Comparison of ENCODE assay signal across 20 cellular contexts in genomic region chr2:95314598-95314963, GRCh38. TPM values are rescaled to one million over a fixed set of nuclear protein-coding genes. Genes with fewer than 3 reads are reported as not detected.
A peak's percentile ranks its signal among the peaks of the same experiment; 100 is the strongest.
DNase-seq lines count a peak whose midpoint lies in the region; ATAC-seq, FAIRE-seq and TF ChIP-seq lines count a peak whose summit lies in the region.
"Had no signal": no experiment of that assay in that cellular context is flagged by ENCODE, and none has a peak within 500 bp of the region (broad histone marks: within the 10 kb centered on the region; RNA-seq: fewer than 3 reads in every experiment).

No MANE protein-coding gene starts in this region.

- TF ChIP-seq EP300 in HepG2 (IDR thresholded peaks at IDR 0.05; ENCODE audit: low read depth in 2 of 2, low read length in 2 of 2) = no peak
- no peak for TF ChIP-seq EP300 in HepG2 (CRISPR knock-in tag; IDR thresholded peaks at IDR 0.05; ENCODE audit: borderline replicate concordance)

- H3K4me2 ChIP-seq in HepG2 (ENCODE audit: low read depth, low read length) = no peak overlapping the region
- H3K4me2 ChIP-seq: A549, BLaER1 had no signal

- no peaks in the 10 kb centered on the region for H3K79me2 ChIP-seq in HepG2 (ENCODE audit: insufficient read depth, low read length)

- H3K9me3 ChIP-seq in right cardiac atrium (ENCODE audit: control insufficient read depth, low read length) = no peaks in the 10 kb centered on the region
- no peaks in the 10 kb centered on the region for H3K9me3 ChIP-seq in left ventricle myocardium inferior (replicated peaks)
- H3K9me3 ChIP-seq in WERI-Rb-1 (ENCODE audit: severe bottlenecking) = no peaks in the 10 kb centered on the region
- no peaks in the 10 kb centered on the region for H3K9me3 ChIP-seq in HepG2 (ENCODE audit: low read length)
- no peaks in the 10 kb centered on the region for H3K9me3 ChIP-seq in colonic mucosa
- H3K9me3 ChIP-seq: A549, BLaER1 had no signal

- no peak overlapping the region for H3K27ac ChIP-seq in right cardiac atrium (ENCODE audit: low read length)
- H3K27ac ChIP-seq in left ventricle myocardium inferior (replicated peaks) = no peak overlapping the region
- H3K27ac ChIP-seq in WERI-Rb-1 = peak overlapping the region; percentile 68
- H3K27ac ChIP-seq in HepG2 (ENCODE audit: extremely low read length, insufficient read depth, low read length) = no peak overlapping the region
- H3K27ac ChIP-seq in colonic mucosa = no peak overlapping the region
- H3K27ac ChIP-seq: A549, BLaER1 had no signal

- no peak for TF ChIP-seq RAD21 in HepG2 (CRISPR knock-in tag; IDR thresholded peaks at IDR 0.05)

- in situ Hi-C loops in HepG2 (cut with HindIII; ENCODE audit: extremely low pct_ligation_motif_present, low pct_unique_long_range_greater_than_20kb) = no loop called here

- no peaks in the 10 kb centered on the region for H3K9me3 Mint-ChIP-seq in type B pancreatic cell
- no peaks in the 10 kb centered on the region for H3K9me3 Mint-ChIP-seq in natural killer cell treated with Interleukin-12 subunit alpha and Interleukin-12 subunit beta and Interleukin-15 and Interleukin-18, amount 100 ng/mL, for 72 hours
- H3K9me3 Mint-ChIP-seq: CD4-positive, alpha-beta memory T cell had no signal

- no peak overlapping the region for H3K4me3 ChIP-seq in right cardiac atrium (ENCODE audit: low read length)
- no peak overlapping the region for H3K4me3 ChIP-seq in left ventricle myocardium inferior
- H3K4me3 ChIP-seq in WERI-Rb-1 (ENCODE audit: low read depth, low read length) = no peak overlapping the region
- H3K4me3 ChIP-seq in HepG2 (replicated peaks in 1 of 3; ENCODE audit: insufficient read depth in 1 of 3, low read depth in 2 of 3, low read length in 3 of 3) = no peak overlapping the region
- H3K4me3 ChIP-seq in colonic mucosa = no peak overlapping the region
- H3K4me3 ChIP-seq: A549, BLaER1 had no signal

- H3K9ac ChIP-seq in HepG2 (ENCODE audit: insufficient read depth, low read depth, low read length) (no peak overlapping the region), colonic mucosa (ENCODE audit: low read depth in 2 of 2, low read length in 2 of 2) (no peak overlapping the region)
- H3K9ac ChIP-seq: BLaER1 had no signal

- no peaks in the 10 kb centered on the region for H3K27me3 ChIP-seq in right cardiac atrium (ENCODE audit: control insufficient read depth, insufficient read depth)
- peaks cover 74% of the 10 kb centered on the region for H3K27me3 ChIP-seq in left ventricle myocardium inferior (ENCODE audit: low read depth)
- H3K27me3 ChIP-seq in WERI-Rb-1 (ENCODE audit: insufficient read depth, low read depth, severe bottlenecking) = no peaks in the 10 kb centered on the region
- H3K27me3 ChIP-seq in HepG2 (ENCODE audit: control insufficient read depth in 1 of 2, insufficient read depth in 2 of 2, low read length in 2 of 2) = peaks cover 12 to 83% of the 10 kb centered on the region in 2 experiments
- H3K27me3 ChIP-seq in colonic mucosa = no peaks in the 10 kb centered on the region

- H4K20me1 ChIP-seq in HepG2 (ENCODE audit: insufficient read depth, low read length) = no peaks in the 10 kb centered on the region; the same call in 1 of the 2 replicates

- ATAC-seq in right cardiac atrium (no peak), HepG2 (no peak)
- no peak for ATAC-seq in natural killer cell treated with Interleukin-12 subunit alpha and Interleukin-12 subunit beta and Interleukin-15 and Interleukin-18, amount 100 ng/mL, for 72 hours

- WGBS in right cardiac atrium = 82% methylated on average over 11 of the region's 11 CpGs
- 5% methylated on average over 7 of the region's 11 CpGs for WGBS in HepG2 (ENCODE audit: low lambda C conversion rate)

- H3K4me1 Mint-ChIP-seq in type B pancreatic cell (ENCODE audit: unreplicated experiment) = peaks cover 16% of the 10 kb centered on the region
- H3K4me1 Mint-ChIP-seq in natural killer cell treated with Interleukin-12 subunit alpha and Interleukin-12 subunit beta and Interleukin-15 and Interleukin-18, amount 100 ng/mL, for 72 hours (ENCODE audit: low read depth in 2 of 2) = no peaks in the 10 kb centered on the region

- no peaks in the 10 kb centered on the region for H3K4me1 ChIP-seq in right cardiac atrium (ENCODE audit: control insufficient read depth, insufficient read depth, low read length)
- H3K4me1 ChIP-seq in left ventricle myocardium inferior = no peaks in the 10 kb centered on the region
- no peaks in the 10 kb centered on the region for H3K4me1 ChIP-seq in HepG2 (ENCODE audit: insufficient read depth, low read length)
- H3K4me1 ChIP-seq in colonic mucosa = no peaks in the 10 kb centered on the region
- H3K4me1 ChIP-seq: A549 had no signal

- TF ChIP-seq POLR2A in HepG2 (IDR thresholded peaks at IDR 0.05; ENCODE audit: insufficient read depth in 1 of 2, low read depth in 2 of 2, low read length in 2 of 2) = no peak

- intact Hi-C loops in right cardiac atrium (cut with DNase I) = no loop called here
- intact Hi-C loops in left ventricle myocardium inferior (cut with micrococcal nuclease) = no loop called here
- intact Hi-C loops in HepG2 (cut with micrococcal nuclease; ENCODE audit: unreplicated experiment) = no loop called here
- intact Hi-C loops in colonic mucosa (cut with DNase I) = no loop called here

- no TSS peak for BruUV-seq in HepG2 (replicated peaks; lab: Mats Ljungman, UMichigan)

- no peaks in the 10 kb centered on the region for H3K36me3 Mint-ChIP-seq in type B pancreatic cell
- H3K36me3 Mint-ChIP-seq in natural killer cell treated with Interleukin-12 subunit alpha and Interleukin-12 subunit beta and Interleukin-15 and Interleukin-18, amount 100 ng/mL, for 72 hours = no peaks in the 10 kb centered on the region
- H3K36me3 Mint-ChIP-seq: CD4-positive, alpha-beta memory T cell had no signal

- POLR2A ChIA-PET in HepG2 (lab: Yijun Ruan, JAX) = no interaction called here

- peak overlapping the region; percentile 33 for H3K27ac Mint-ChIP-seq in type B pancreatic cell
- H3K27ac Mint-ChIP-seq in natural killer cell treated with Interleukin-12 subunit alpha and Interleukin-12 subunit beta and Interleukin-15 and Interleukin-18, amount 100 ng/mL, for 72 hours = no peak overlapping the region
- H3K27ac Mint-ChIP-seq: CD4-positive, alpha-beta memory T cell had no signal

- no peaks in the 10 kb centered on the region for H3K36me3 ChIP-seq in left ventricle myocardium inferior
- no peaks in the 10 kb centered on the region for H3K36me3 ChIP-seq in WERI-Rb-1
- no peaks in the 10 kb centered on the region for H3K36me3 ChIP-seq in HepG2 (replicated peaks in 1 of 2; ENCODE audit: control insufficient read depth in 1 of 2, insufficient read depth in 2 of 2, low read length in 2 of 2)
- no peaks in the 10 kb centered on the region for H3K36me3 ChIP-seq in colonic mucosa
- H3K36me3 ChIP-seq: BLaER1 had no signal

- H3K4me3 Mint-ChIP-seq in type B pancreatic cell = no peak overlapping the region
- no peak overlapping the region for H3K4me3 Mint-ChIP-seq in natural killer cell treated with Interleukin-12 subunit alpha and Interleukin-12 subunit beta and Interleukin-15 and Interleukin-18, amount 100 ng/mL, for 72 hours
- H3K4me3 Mint-ChIP-seq: CD4-positive, alpha-beta memory T cell had no signal

- DNase-seq in right cardiac atrium (peak in 2 of 3 donors; percentile 37), left ventricle myocardium inferior (no peak), WERI-Rb-1 (peak; percentile 61), HepG2 (ENCODE audit: low spot score) (no peak), type B pancreatic cell (ENCODE audit: extremely low spot score, unreplicated experiment) (no peak), colonic mucosa (no peak), A172 (ENCODE audit: low spot score) (no peak)
- DNase-seq in natural killer cell treated with Interleukin-12 subunit alpha and Interleukin-12 subunit beta and Interleukin-15 and Interleukin-18, amount 100 ng/mL, for 72 hours (ENCODE audit: low spot score) = no peak
- DNase-seq: CD4-positive, alpha-beta memory T cell; NCI-H1092 treated with DMSO at 0.1 percent for 48 hours; NCI-H1694; NCI-H2081 treated with DMSO at 0.1 percent for 48 hours; NCI-H510A; Right ventricle myocardium superior had no signal

- no peak for FAIRE-seq in HepG2 (lab: Jason Lieb, UNC)
- FAIRE-seq: A549, GM12892, GM18507, H1, RCC 7860 had no signal

- CTCF ChIA-PET in HepG2 (lab: Yijun Ruan, JAX; ENCODE audit: low intra/inter-chr PET ratio, low total read pairs) = interaction anchor here (1.2 to 2.4 kb wide), 2 partner anchors 81 to 83 kb away, joined by 4 to 50 read pairs; no protein-coding TSS in a partner anchor

- no peak overlapping the region for H2AFZ ChIP-seq in HepG2 (ENCODE audit: low read length)

- peaks cover 5% of the 10 kb centered on the region for H3K27me3 Mint-ChIP-seq in type B pancreatic cell
- no peaks in the 10 kb centered on the region for H3K27me3 Mint-ChIP-seq in natural killer cell treated with Interleukin-12 subunit alpha and Interleukin-12 subunit beta and Interleukin-15 and Interleukin-18, amount 100 ng/mL, for 72 hours

- no peak for TF ChIP-seq CTCF in left ventricle myocardium inferior (IDR thresholded peaks at IDR 0.05; ENCODE audit: borderline replicate concordance)
- 0 out of 2 replicates have a peak, but pooled peaks have one; percentile 6 for TF ChIP-seq CTCF in WERI-Rb-1 (IDR thresholded peaks at IDR 0.05; ENCODE audit: low read depth, low read length)
- TF ChIP-seq CTCF in HepG2 (CRISPR knock-in tag; IDR thresholded peaks at IDR 0.05) = no peak
- no peak for TF ChIP-seq CTCF in type B pancreatic cell (conservative IDR thresholded peaks at IDR 0.05)
- no peak for TF ChIP-seq CTCF in colonic mucosa (IDR thresholded peaks at IDR 0.05)

RNA-seq across cellular contexts. Expression of gene KCNIP3, which starts 17.4 kb away (rescaled TPM):
- total RNA-seq in right cardiac atrium (1 to 10 TPM; 1.9 to 5.9 (median 2.9) TPM), left ventricle myocardium inferior (4.6 TPM), HepG2 (2016; rRNA removed; fragmentation: Illumina TruSeq; extraction: Trizol) (not detected in 2 replicates), type B pancreatic cell (ENCODE audit: low replicate concordance) (5.1 and 5.3 TPM in 2 replicates), colonic mucosa (1 to 10 TPM; 1.5 to 2.3 TPM)
- polyA plus RNA-seq in right cardiac atrium (3.9 TPM), HepG2 (2011; rRNA removed) (not detected in 2 replicates)
- not detected in 2 replicates for total RNA-seq in HepG2 (2016; cell fraction: cytosol; rRNA removed; fragmentation: Illumina TruSeq; extraction: Trizol; ENCODE audit: low read depth)
- total RNA-seq in HepG2 (2016; cell fraction: insoluble cytoplasmic fraction; rRNA removed; fragmentation: Illumina TruSeq; extraction: Trizol) = not detected in 2 replicates
- total RNA-seq in HepG2 (2016; cell fraction: membrane; rRNA removed; fragmentation: Illumina TruSeq; extraction: Trizol) = 0.15 TPM in 1 of 2 replicates, not detected in the other
- not detected in 2 replicates for total RNA-seq in HepG2 (2016; cell fraction: nucleus; rRNA removed; fragmentation: Illumina TruSeq; extraction: Trizol)
- not detected in 2 replicates for polyA plus RNA-seq in HepG2 (2011; cell fraction: cytosol; rRNA removed)
- not detected in 2 replicates for polyA plus RNA-seq in HepG2 (2011; cell fraction: nucleus; rRNA removed)
- polyA plus RNA-seq in HepG2 (2012) = not detected in 2 replicates
- not detected in 2 replicates for polyA plus RNA-seq in HepG2 (2016; cell fraction: cytosol; fragmentation: Illumina TruSeq; extraction: Trizol; ENCODE audit: low read depth)
- polyA plus RNA-seq in HepG2 (2016; cell fraction: insoluble cytoplasmic fraction; fragmentation: Illumina TruSeq; extraction: Trizol; ENCODE audit: low read depth) = not detected in 2 replicates
- not detected in 2 replicates for polyA plus RNA-seq in HepG2 (2016; cell fraction: membrane; fragmentation: Illumina TruSeq; extraction: Trizol; ENCODE audit: low read depth)
- polyA plus RNA-seq in HepG2 (2016; cell fraction: nucleus; fragmentation: Illumina TruSeq; extraction: Trizol; ENCODE audit: insufficient read depth, low read depth) = not detected in 2 replicates
- 0.07 TPM in 1 of 2 replicates, not detected in the other for polyA minus RNA-seq in HepG2 (2011; rRNA and poly(A)+ RNA removed; ENCODE audit: low replicate concordance)
- polyA minus RNA-seq in HepG2 (2011; cell fraction: cytosol; rRNA and poly(A)+ RNA removed) = not detected in 2 replicates
- polyA minus RNA-seq in HepG2 (2011; cell fraction: nucleus; rRNA and poly(A)+ RNA removed) = not detected in 2 replicates
- not detected for total RNA-seq in natural killer cell treated with Interleukin-12 subunit alpha and Interleukin-12 subunit beta and Interleukin-15 and Interleukin-18, amount 100 ng/mL, for 72 hours
- total RNA-seq in A172 (2014; rRNA removed; shearing (Covaris generic)) = 3.8 and 7.3 TPM in 2 replicates
- total RNA-seq: CD4-positive, alpha-beta memory T cell had no signal
- polyA plus RNA-seq: CD4-positive, alpha-beta memory T cell had no signal

RNA-seq across cellular contexts. Expression of gene PROM2, which starts 40.3 kb away (rescaled TPM):
- total RNA-seq in right cardiac atrium = 1 to 10 TPM in 3 of 4 donors, under 1 TPM in 1; 0.66 to 1.6 (median 1.3) TPM
- 0.79 TPM for polyA plus RNA-seq in right cardiac atrium
- 1.4 TPM for total RNA-seq in left ventricle myocardium inferior
- total RNA-seq in HepG2 (2016; rRNA removed; fragmentation: Illumina TruSeq; extraction: Trizol) = not detected in 2 replicates
- total RNA-seq in HepG2 (2016; cell fraction: cytosol; rRNA removed; fragmentation: Illumina TruSeq; extraction: Trizol; ENCODE audit: low read depth) = not detected in 2 replicates
- total RNA-seq in HepG2 (2016; cell fraction: insoluble cytoplasmic fraction; rRNA removed; fragmentation: Illumina TruSeq; extraction: Trizol) = not detected in 2 replicates
- total RNA-seq in HepG2 (2016; cell fraction: membrane; rRNA removed; fragmentation: Illumina TruSeq; extraction: Trizol) = not detected in 2 replicates
- not detected in 2 replicates for total RNA-seq in HepG2 (2016; cell fraction: nucleus; rRNA removed; fragmentation: Illumina TruSeq; extraction: Trizol)
- polyA plus RNA-seq in HepG2 (2011; rRNA removed) = not detected in 2 replicates
- polyA plus RNA-seq in HepG2 (2011; cell fraction: cytosol; rRNA removed) = not detected in 2 replicates
- polyA plus RNA-seq in HepG2 (2011; cell fraction: nucleus; rRNA removed) = 0.13 TPM in 1 of 2 replicates, not detected in the other
- polyA plus RNA-seq in HepG2 (2012) = not detected in 2 replicates
- not detected in 2 replicates for polyA plus RNA-seq in HepG2 (2016; cell fraction: cytosol; fragmentation: Illumina TruSeq; extraction: Trizol; ENCODE audit: low read depth)
- not detected in 2 replicates for polyA plus RNA-seq in HepG2 (2016; cell fraction: insoluble cytoplasmic fraction; fragmentation: Illumina TruSeq; extraction: Trizol; ENCODE audit: low read depth)
- polyA plus RNA-seq in HepG2 (2016; cell fraction: membrane; fragmentation: Illumina TruSeq; extraction: Trizol; ENCODE audit: low read depth) = not detected in 2 replicates
- not detected in 2 replicates for polyA plus RNA-seq in HepG2 (2016; cell fraction: nucleus; fragmentation: Illumina TruSeq; extraction: Trizol; ENCODE audit: insufficient read depth, low read depth)
- 0.87 TPM in 1 of 2 replicates, not detected in the other for polyA minus RNA-seq in HepG2 (2011; rRNA and poly(A)+ RNA removed; ENCODE audit: low replicate concordance)
- polyA minus RNA-seq in HepG2 (2011; cell fraction: cytosol; rRNA and poly(A)+ RNA removed) = not detected in 2 replicates
- polyA minus RNA-seq in HepG2 (2011; cell fraction: nucleus; rRNA and poly(A)+ RNA removed) = not detected in 2 replicates
- total RNA-seq in type B pancreatic cell (ENCODE audit: low replicate concordance) = 18.5 and 31.5 TPM in 2 replicates
- 10 to 100 TPM; 27.4 to 63.4 TPM for total RNA-seq in colonic mucosa
- total RNA-seq in natural killer cell treated with Interleukin-12 subunit alpha and Interleukin-12 subunit beta and Interleukin-15 and Interleukin-18, amount 100 ng/mL, for 72 hours = 1 to 10 TPM in 1 of 2 donors, under 1 TPM in 1; 0.95 to 1.1 TPM
- total RNA-seq in A172 (2014; rRNA removed; shearing (Covaris generic)) = 0.31 and 1.3 TPM in 2 replicates
- polyA plus RNA-seq: CD4-positive, alpha-beta memory T cell had no signal

Comparison
In these comparisons a context has a peak if more than half of its experiments do, and no peak if none do; other contexts are left out.
1. DNase-seq: peak in right cardiac atrium (2 of 3) and WERI-Rb-1 (single experiment); none in left ventricle myocardium inferior (single experiment), HepG2 (single experiment), type B pancreatic cell (single experiment), colonic mucosa (single experiment), natural killer cell treated with Interleukin-12 subunit alpha and Interleukin-12 subunit beta and Interleukin-15 and Interleukin-18, amount 100 ng/mL, for 72 hours (single experiment) and A172 (single experiment).